In the genomic region with DNA sequence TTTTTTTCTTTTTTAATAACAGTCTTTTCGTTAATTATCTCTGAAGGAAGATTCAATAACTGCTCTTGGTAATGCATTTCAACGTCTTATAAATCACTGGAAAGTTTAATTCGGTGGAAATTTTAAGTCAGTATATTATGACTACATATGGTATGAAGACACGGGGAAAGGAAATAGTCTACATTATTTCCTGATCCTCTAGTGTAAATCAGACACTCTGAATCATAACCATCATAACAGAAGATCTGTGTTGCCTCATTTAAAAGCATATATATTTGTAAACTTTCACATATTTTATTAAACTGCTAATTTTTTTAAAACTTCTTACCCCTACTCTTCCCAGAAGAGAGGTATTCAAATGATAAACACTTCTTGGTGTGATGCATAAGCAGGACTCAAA, we compare ENCODE assay signal across 31 cellular contexts. TPM values are rescaled to one million over a fixed set of nuclear protein-coding genes. Genes with fewer than 3 reads are reported as not detected.
"Had no signal": no experiment of that assay in that cellular context is flagged by ENCODE, and none has a peak within 500 bp of the region (broad histone marks: within the 10 kb centered on the region; RNA-seq: fewer than 3 reads in every experiment).

No MANE protein-coding gene starts in this region.

- H3K27ac Mint-ChIP-seq: activated CD4-positive, alpha-beta memory T cell treated with anti-CD3 and anti-CD28 coated beads, Interleukin-2, amount 10 ng/mL, durations not matched to agents 7 days and 5 days; activated CD4-positive, alpha-beta T cell treated with anti-CD3 and anti-CD28 coated beads, Interleukin-2, amount 10 ng/mL, durations not matched to agents 7 days and 5 days; activated naive CD4-positive, alpha-beta T cell treated with anti-CD3 and anti-CD28 coated beads, Interleukin-2, amount 50 U/mL, for 72 hours; activated T-helper 2 cell treated with anti-CD3 and anti-CD28 coated beads, Interferon-gamma antibody, Interleukin-2, Interleukin-4, amounts not matched to agents 10 μg/mL and 5 μg/mL and 100 μg/mL, durations not matched to agents 14 hours and 24 hours and 36 hours; progenitor cell of endocrine pancreas; T-helper 1 cell treated with Interleukin-12 subunit alpha and Interleukin-12 subunit beta and Interleukin-4 antibody, amounts not matched to agents 30 μg/mL and 1 μg/mL, for 36 hours had no signal

- H3K9me3 Mint-ChIP-seq: activated CD4-positive, alpha-beta memory T cell treated with anti-CD3 and anti-CD28 coated beads, Interleukin-2, amount 10 ng/mL, durations not matched to agents 7 days and 5 days; activated CD4-positive, alpha-beta T cell treated with anti-CD3 and anti-CD28 coated beads, Interleukin-2, amount 10 ng/mL, durations not matched to agents 7 days and 5 days; activated naive CD4-positive, alpha-beta T cell treated with anti-CD3 and anti-CD28 coated beads, Interleukin-2, amount 50 U/mL, for 72 hours; activated T-helper 2 cell treated with anti-CD3 and anti-CD28 coated beads, Interferon-gamma antibody, Interleukin-2, Interleukin-4, amounts not matched to agents 10 μg/mL and 5 μg/mL and 100 μg/mL, durations not matched to agents 14 hours and 24 hours and 36 hours; T-helper 1 cell treated with Interleukin-12 subunit alpha and Interleukin-12 subunit beta and Interleukin-4 antibody, amounts not matched to agents 30 μg/mL and 1 μg/mL, for 36 hours had no signal

- H3K36me3 Mint-ChIP-seq: activated naive CD4-positive, alpha-beta T cell treated with anti-CD3 and anti-CD28 coated beads, Interleukin-2, amount 50 U/mL, for 72 hours had no signal

- DNase-seq: activated CD4-positive, alpha-beta memory T cell treated with anti-CD3 and anti-CD28 coated beads, Interleukin-2, amount 10 ng/mL, durations not matched to agents 7 days and 5 days; activated CD4-positive, alpha-beta T cell treated with anti-CD3 and anti-CD28 coated beads for 1 hour; activated CD4-positive, alpha-beta T cell treated with anti-CD3 and anti-CD28 coated beads, Interleukin-2, amount 10 ng/mL, durations not matched to agents 7 days and 5 days; activated T-cell treated with anti-CD3 and anti-CD28 coated beads, Interleukin-2, amount 50 U/mL, for 48 hours; adrenal gland; caudate nucleus; dermis blood vessel endothelial cell; effector CD4-positive, alpha-beta T cell; esophagus squamous epithelium; gastrocnemius medialis; kidney; left colon; mammary epithelial cell; ovary; right lobe of liver; small intestine; stimulated activated CD4-positive, alpha-beta T cell treated with anti-CD3 and anti-CD28 coated beads, Interleukin-2, amount 100 ng/mL, for 24 hours; stimulated activated naive CD4-positive, alpha-beta T cell; SW 1271; T-helper 9 cell; tibial artery; upper lobe of right lung had no signal

- H3K27me3 Mint-ChIP-seq: progenitor cell of endocrine pancreas had no signal

- ATAC-seq: activated naive CD4-positive, alpha-beta T cell treated with anti-CD3 and anti-CD28 coated beads, Interleukin-2, amount 50 U/mL, for 72 hours; gastrocnemius medialis; left colon; right lobe of liver; upper lobe of right lung had no signal

- H3K4me1 ChIP-seq: adrenal gland, ascending aorta, esophagus squamous epithelium, upper lobe of right lung had no signal

- H3K27ac ChIP-seq: adrenal gland, ascending aorta, epithelial cell of prostate, esophagus squamous epithelium, gastrocnemius medialis, hepatocyte, ovary, right lobe of liver, suprapubic skin, tibial artery, upper lobe of right lung had no signal

- H3K36me3 ChIP-seq: adrenal gland, ascending aorta, esophagus squamous epithelium, gastrocnemius medialis, ovary, right lobe of liver, suprapubic skin, tibial artery, upper lobe of right lung had no signal

- H3K27me3 ChIP-seq: adrenal gland, ascending aorta, esophagus squamous epithelium, gastrocnemius medialis, hepatocyte, ovary, right lobe of liver, suprapubic skin, tibial artery, upper lobe of right lung had no signal

- H3K4me2 ChIP-seq: hepatocyte had no signal

- H3K79me2 ChIP-seq: hepatocyte had no signal

- H2AFZ ChIP-seq: hepatocyte had no signal

- H3K9me3 ChIP-seq: adrenal gland, ascending aorta, esophagus squamous epithelium, gastrocnemius medialis, ovary, right lobe of liver, suprapubic skin, tibial artery, upper lobe of right lung had no signal

- H3K4me3 ChIP-seq: adrenal gland, ascending aorta, esophagus squamous epithelium, gastrocnemius medialis, hepatocyte, ovary, right lobe of liver, suprapubic skin, tibial artery, upper lobe of right lung had no signal

- H3K4me3 Mint-ChIP-seq: activated CD4-positive, alpha-beta memory T cell treated with anti-CD3 and anti-CD28 coated beads, Interleukin-2, amount 10 ng/mL, durations not matched to agents 7 days and 5 days; activated CD4-positive, alpha-beta T cell treated with anti-CD3 and anti-CD28 coated beads, Interleukin-2, amount 10 ng/mL, durations not matched to agents 7 days and 5 days; nephron; T-helper 1 cell treated with Interleukin-12 subunit alpha and Interleukin-12 subunit beta and Interleukin-4 antibody, amounts not matched to agents 30 μg/mL and 1 μg/mL, for 36 hours had no signal

RNA-seq across cellular contexts. Expression of a gene that starts 53.7 kb away (rescaled TPM):
- total RNA-seq: ascending aorta had no signal
